In genomic region chr22:36238348-36239149, GRCh38 we compare ENCODE assay signal across 8 cellular contexts. TPM values are rescaled to one million over a fixed set of nuclear protein-coding genes. Genes with fewer than 3 reads are reported as not detected.
DNase-seq lines count a peak whose midpoint lies in the region; ATAC-seq and TF ChIP-seq lines count a peak whose summit lies in the region.

No MANE protein-coding gene starts in this region.

- H3K36me3 ChIP-seq in body of pancreas (replicated peaks in 1 of 2; ENCODE audit: insufficient read depth in 1 of 2, low read depth in 2 of 2) (no peaks in the 10 kb centered on the region), testis (ENCODE audit: low read depth, missing control alignments) (no peaks in the 10 kb centered on the region)

- no peaks in the 10 kb centered on the region for H3K9me3 ChIP-seq in body of pancreas
- no peaks in the 10 kb centered on the region for H3K9me3 ChIP-seq in testis

- TF ChIP-seq CTCF in GM12864 (IDR thresholded peaks at IDR 0.05; ENCODE audit: low read depth, low read length, missing control alignments) = no peak
- no peak for TF ChIP-seq CTCF in body of pancreas (IDR thresholded peaks at IDR 0.05)
- TF ChIP-seq CTCF in testis (IDR thresholded peaks at IDR 0.05) = no peak

- intact Hi-C loops in body of pancreas (cut with DNase I) = no loop called here
- intact Hi-C loops in left colon (cut with DNase I, micrococcal nuclease) = no loop called here
- intact Hi-C loops in testis (cut with DNase I; ENCODE audit: low total_unique reads) = no loop called here

- WGBS in body of pancreas, 2 donors = 0% methylated on average over 3 to 5 of the region's 5 CpGs
- WGBS in testis, 2 donors = 21 to 27% methylated on average over 3 to 5 of the region's 5 CpGs

- peak overlapping the region; percentile 77 for H3K4me3 ChIP-seq in GM12864 (ENCODE audit: low read depth, low read length)
- peak overlapping the region; percentile 59 to 64 for H3K4me3 ChIP-seq in body of pancreas
- H3K4me3 ChIP-seq in testis = peak overlapping the region; percentile 48 to 62

- H3K27me3 ChIP-seq in body of pancreas = no peaks in the 10 kb centered on the region
- H3K27me3 ChIP-seq in testis = no peaks in the 10 kb centered on the region

- ATAC-seq in body of pancreas (peak; percentile 20), left colon (peak; percentile 70), HG03460 (IDR thresholded peaks at IDR 0.05; ENCODE audit: unreplicated experiment) (no peak)

- H3K27ac ChIP-seq in body of pancreas (peak overlapping the region; percentile 68 to 91 (median 86)), testis (peak overlapping the region; percentile 87 to 88)

- no peak for DNase-seq in GM12864 (ENCODE audit: low read depth)
- DNase-seq in LoVo (ENCODE audit: low spot score) = peak; percentile 16
- DNase-seq in body of pancreas = peak; percentile 35 to 57 (median 46)
- peak in 1 of 2 donors; percentile 52 for DNase-seq in left colon
- DNase-seq in testis = peak; percentile 49
- DNase-seq in stimulated activated CD4-positive, alpha-beta T cell treated with anti-CD3 and anti-CD28 coated beads, Interleukin-2, amount 100 ng/mL, for 48 hours = no peak
- no peak for DNase-seq in DMS114 treated with DMSO at 0.1 percent for 48 hours (lab: John Stamatoyannopoulos, UW; ENCODE audit: unreplicated experiment)

- TF ChIP-seq POLR2A in body of pancreas (IDR thresholded peaks at IDR 0.05) (no peak), testis (IDR thresholded peaks at IDR 0.05) (no peak)

- H3K4me1 ChIP-seq in body of pancreas (peaks cover 34% of the 10 kb centered on the region), testis (peaks cover 31% of the 10 kb centered on the region)

RNA-seq across cellular contexts. Expression of gene APOL2, which starts 0.8 kb away (rescaled TPM):
- 10 to 100 TPM; 13.5 to 19.1 TPM for total RNA-seq in body of pancreas
- 10 to 100 TPM; 29.8 to 49.0 TPM for total RNA-seq in left colon
- 10 to 100 TPM; 19.5 to 34.5 TPM for total RNA-seq in testis
- 16.6 TPM for polyA plus RNA-seq in testis (ENCODE audit: insufficient read depth, low read depth, low replicate concordance)

RNA-seq across cellular contexts. Expression of gene APOL1, which starts 14.4 kb away (rescaled TPM):
- total RNA-seq in body of pancreas (10 to 100 TPM in 1 of 2 donors, 1 to 10 TPM in 1; 5.2 to 11.9 TPM), left colon (10 to 100 TPM; 23.3 to 38.2 TPM), testis (1 to 10 TPM; 5.0 to 9.4 TPM)
- 24.4 TPM for polyA plus RNA-seq in testis (ENCODE audit: insufficient read depth, low read depth, low replicate concordance)

RNA-seq across cellular contexts. Expression of gene APOL4, which starts 36.9 kb away (rescaled TPM):
- 10 to 100 TPM in 1 of 2 donors, under 1 TPM in 1; 0.52 to 18.1 TPM for total RNA-seq in body of pancreas
- total RNA-seq in left colon = 1 to 10 TPM in 1 of 2 donors, under 1 TPM in 1; 0.95 to 2.4 TPM
- total RNA-seq in testis = 1 to 10 TPM in 1 of 2 donors, under 1 TPM in 1; 0.55 to 4.3 TPM
- 4.3 TPM for polyA plus RNA-seq in testis (ENCODE audit: insufficient read depth, low read depth, low replicate concordance)

Comparison
In these comparisons a context has a peak if more than half of its experiments do, and no peak if none do; other contexts are left out.
1. DNase-seq: peak in LoVo (single experiment), body of pancreas (4 of 4) and testis (single experiment); none in GM12864 (single experiment), stimulated activated CD4-positive, alpha-beta T cell treated with anti-CD3 and anti-CD28 coated beads, Interleukin-2, amount 100 ng/mL, for 48 hours (0 of 2) and DMS114 treated with DMSO at 0.1 percent for 48 hours (single experiment).
2. Peak in every context shown above with its lines, with median percentiles within 50 percentile points of each other: H3K4me3 ChIP-seq.